1 cellular context compared by ENCODE assay signal in the genomic region with DNA sequence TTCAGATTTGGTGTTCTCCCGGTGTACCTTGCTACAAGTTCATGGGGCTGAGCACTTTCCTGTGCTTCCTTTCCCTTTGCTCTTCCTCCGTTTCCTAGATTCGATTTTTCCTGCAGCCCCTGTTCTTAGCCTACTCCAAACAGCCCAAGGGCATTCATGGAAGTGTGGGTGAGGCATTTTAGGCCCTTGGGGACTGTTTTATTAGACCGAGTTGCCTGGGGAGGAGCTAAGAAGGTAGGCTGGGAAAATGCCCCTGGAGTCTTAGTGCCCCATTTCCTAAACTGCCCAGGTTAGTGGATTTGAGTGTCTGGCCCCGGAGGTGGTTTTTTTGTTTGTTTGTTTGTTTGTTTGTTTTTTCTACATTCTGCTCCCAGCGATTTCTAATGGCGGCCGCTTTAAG.
TF ChIP-seq lines count a peak whose summit lies in the region.

No MANE protein-coding gene starts in this region.

TF ChIP-seq in HEK293T, 16 proteins besides CTCF, POLR2A, EP300 and RAD21:
- no peak for TF ChIP-seq FOXM1 (IDR thresholded peaks at IDR 0.05; ENCODE audit: borderline replicate concordance)
- TF ChIP-seq FOXK2 (IDR thresholded peaks at IDR 0.05), result no peak
- TF ChIP-seq FOXA1 (IDR thresholded peaks at IDR 0.05), result no peak
- no peak for TF ChIP-seq LEF1 (IDR thresholded peaks at IDR 0.05; ENCODE audit: borderline replicate concordance)
- no peak for TF ChIP-seq CTBP1 (IDR thresholded peaks at IDR 0.05; ENCODE audit: borderline replicate concordance)
- TF ChIP-seq SP1 (IDR thresholded peaks at IDR 0.05), result no peak
- TF ChIP-seq NFRKB (IDR thresholded peaks at IDR 0.05), result no peak
- no peak for TF ChIP-seq TARDBP (IDR thresholded peaks at IDR 0.05)
- no peak for TF ChIP-seq ELF4 (IDR thresholded peaks at IDR 0.05)
- TF ChIP-seq HDGF (IDR thresholded peaks at IDR 0.05; ENCODE audit: borderline replicate concordance), result no peak
- no peak for TF ChIP-seq BHLHE40 (IDR thresholded peaks at IDR 0.05; ENCODE audit: borderline replicate concordance)
